In the genomic region with DNA sequence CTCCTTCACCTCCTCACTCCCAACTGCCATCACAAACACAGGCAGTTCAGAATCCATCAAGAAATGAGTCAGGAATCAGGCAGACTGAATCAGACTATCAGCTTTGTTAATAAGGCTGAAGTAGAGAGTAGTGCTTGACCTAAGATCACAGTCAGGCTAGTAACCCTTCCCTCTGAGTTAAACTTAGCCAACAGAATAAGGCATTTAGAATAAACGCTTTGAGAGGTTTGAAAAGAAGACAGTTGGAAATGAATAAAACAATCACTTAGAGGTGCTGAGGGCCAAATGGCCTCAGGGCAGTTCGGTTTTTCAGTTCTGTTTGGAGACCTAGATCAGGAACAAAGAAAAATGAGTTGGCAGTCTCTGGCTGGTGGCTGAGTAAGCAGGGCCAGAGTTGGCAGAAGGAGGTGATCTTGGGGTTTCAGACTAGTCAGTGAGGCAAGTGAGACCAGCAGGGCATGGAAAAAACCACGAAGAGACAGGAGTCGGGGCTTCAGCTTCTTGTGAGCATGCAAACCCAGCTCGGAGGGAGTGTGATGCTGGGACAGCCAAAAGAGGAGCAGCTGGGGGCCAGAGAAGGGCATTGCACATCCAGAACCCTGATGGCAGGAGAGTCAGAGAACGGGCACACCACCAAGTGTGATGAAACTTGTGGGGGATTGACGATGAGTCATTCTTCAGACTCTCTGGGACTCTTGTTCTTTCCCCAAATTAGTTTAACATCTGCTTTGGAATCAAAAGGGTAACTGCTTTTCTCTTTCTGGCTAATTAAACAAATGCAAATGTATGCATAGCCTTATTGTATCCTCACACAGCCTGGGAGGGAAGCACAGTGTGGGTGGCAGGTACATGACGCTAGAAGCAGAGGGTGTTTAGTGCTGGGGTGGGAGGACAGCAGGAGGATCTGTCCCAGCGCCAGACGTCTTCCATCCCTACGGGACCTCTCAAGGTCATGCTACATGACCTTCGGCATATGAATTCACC, we compare ENCODE assay signal across 8 cellular contexts. TPM values are rescaled to one million over a fixed set of nuclear protein-coding genes. Genes with fewer than 3 reads are reported as not detected.
DNase-seq lines count a peak whose midpoint lies in the region; ATAC-seq and TF ChIP-seq lines count a peak whose summit lies in the region.

No MANE protein-coding gene starts in this region.

- peak overlapping the region; percentile 54 for H3K4me2 ChIP-seq in smooth muscle cell

- peak; percentile 64 for ATAC-seq in GM18511 (IDR thresholded peaks at IDR 0.05; ENCODE audit: unreplicated experiment)
- peak; percentile 82 to 84 for ATAC-seq in activated T-cell treated with anti-CD3 and anti-CD28 coated beads, Interleukin-2, amount 50 U/mL, for 72 hours (replicated peaks in 1 of 2)
- peak; percentile 88 for ATAC-seq in Right ventricle myocardium superior (ENCODE audit: poor library complexity)

- 62% methylated on average over 12 of the region's 12 CpGs for WGBS in smooth muscle cell (ENCODE audit: low lambda C conversion rate)

- peaks cover 5% of the 10 kb centered on the region for H3K27me3 Mint-ChIP-seq in activated T-cell treated with anti-CD3 and anti-CD28 coated beads, Interleukin-2, amount 50 U/mL, for 72 hours (ENCODE audit: low read depth)

- H3K4me1 Mint-ChIP-seq in activated T-cell treated with anti-CD3 and anti-CD28 coated beads, Interleukin-2, amount 50 U/mL, for 72 hours (ENCODE audit: low read depth), result peaks cover 33% of the 10 kb centered on the region

- TF ChIP-seq CTCF in smooth muscle cell (IDR thresholded peaks at IDR 0.05; ENCODE audit: borderline replicate concordance, insufficient read depth, poor library complexity, severe bottlenecking), result no peak

- DNase-seq in A172 (ENCODE audit: low spot score) (peak; percentile 90), HPDE6-E6E7 (ENCODE audit: extremely low spot score) (peak; percentile 57), Right ventricle myocardium superior (peak; percentile 87), smooth muscle cell (lab: John Stamatoyannopoulos, UW; ENCODE audit: unreplicated experiment) (peak; percentile 19), activated gamma-delta T cell treated with Interleukin-2 at 50 U/mL for 16 hours (no peak), DMS53 treated with DMSO at 0.1 percent for 48 hours (lab: John Stamatoyannopoulos, UW; ENCODE audit: unreplicated experiment) (no peak)
- peak; percentile 14 to 26 for DNase-seq in activated T-cell treated with anti-CD3 and anti-CD28 coated beads, Interleukin-2, amount 50 U/mL, for 72 hours

- H3K9me3 Mint-ChIP-seq in activated T-cell treated with anti-CD3 and anti-CD28 coated beads, Interleukin-2, amount 50 U/mL, for 72 hours, result no peaks in the 10 kb centered on the region

- H3K27ac Mint-ChIP-seq in activated T-cell treated with anti-CD3 and anti-CD28 coated beads, Interleukin-2, amount 50 U/mL, for 72 hours, result peak overlapping the region; percentile 29

- H3K4me3 Mint-ChIP-seq in activated T-cell treated with anti-CD3 and anti-CD28 coated beads, Interleukin-2, amount 50 U/mL, for 72 hours, result peak overlapping the region; percentile 56 to 68

- intact Hi-C loops in Right ventricle myocardium superior (cut with DNase I), result no loop called here

- no peaks in the 10 kb centered on the region for H3K79me2 ChIP-seq in smooth muscle cell (ENCODE audit: low read depth)

- H3K4me1 ChIP-seq in smooth muscle cell (ENCODE audit: low read depth), result no peaks in the 10 kb centered on the region

- H3K36me3 ChIP-seq in smooth muscle cell (ENCODE audit: low read depth), result no peaks in the 10 kb centered on the region

- H3K4me3 ChIP-seq in smooth muscle cell, result no peak overlapping the region

- peak overlapping the region; percentile 63 for H2AFZ ChIP-seq in smooth muscle cell (ENCODE audit: low read depth)

- H3K27ac ChIP-seq in smooth muscle cell (ENCODE audit: low read depth), result peak overlapping the region; percentile 50

- peaks cover 5% of the 10 kb centered on the region for H3F3A ChIP-seq in smooth muscle cell (ENCODE audit: low read depth)

- no peaks in the 10 kb centered on the region for H4K20me1 ChIP-seq in smooth muscle cell (ENCODE audit: low read depth)

- H3K36me3 Mint-ChIP-seq in activated T-cell treated with anti-CD3 and anti-CD28 coated beads, Interleukin-2, amount 50 U/mL, for 72 hours (ENCODE audit: insufficient read depth in 2 of 2), result no peaks in the 10 kb centered on the region

- H3K9ac ChIP-seq in smooth muscle cell (ENCODE audit: low read depth), result no peak overlapping the region

- H3K9me3 ChIP-seq in smooth muscle cell (replicated peaks; ENCODE audit: low read depth), result no peaks in the 10 kb centered on the region

- no peaks in the 10 kb centered on the region for H3K27me3 ChIP-seq in smooth muscle cell (ENCODE audit: low read depth)

RNA-seq across cellular contexts. Expression of gene SPECC1, which starts 54.8 kb away (rescaled TPM):
- 87.3 and 96.6 TPM in 2 replicates for total RNA-seq in A172 (2014; rRNA removed; shearing (Covaris generic))
- total RNA-seq in activated T-cell treated with anti-CD3 and anti-CD28 coated beads, Interleukin-2, amount 50 U/mL, for 72 hours, result 10 to 100 TPM; 10.3 to 12.9 TPM
- total RNA-seq in Right ventricle myocardium superior (8.5 TPM), smooth muscle cell (72.0 and 96.0 TPM in 2 replicates)
- polyA plus RNA-seq in smooth muscle cell, result 20.0 and 31.3 TPM in 2 replicates

Comparison
In these comparisons a context has a peak if more than half of its experiments do, and no peak if none do; other contexts are left out.
1. DNase-seq: peak in A172 (single experiment), HPDE6-E6E7 (single experiment), activated T-cell treated with anti-CD3 and anti-CD28 coated beads, Interleukin-2, amount 50 U/mL, for 72 hours (2 of 2), Right ventricle myocardium superior (single experiment) and smooth muscle cell (single experiment); none in activated gamma-delta T cell treated with Interleukin-2 at 50 U/mL for 16 hours (single experiment) and DMS53 treated with DMSO at 0.1 percent for 48 hours (single experiment).
2. Peak in every context shown above with its lines, with median percentiles within 50 percentile points of each other: ATAC-seq.